Comparison of ENCODE assay signal across 13 cellular contexts in the genomic region with DNA sequence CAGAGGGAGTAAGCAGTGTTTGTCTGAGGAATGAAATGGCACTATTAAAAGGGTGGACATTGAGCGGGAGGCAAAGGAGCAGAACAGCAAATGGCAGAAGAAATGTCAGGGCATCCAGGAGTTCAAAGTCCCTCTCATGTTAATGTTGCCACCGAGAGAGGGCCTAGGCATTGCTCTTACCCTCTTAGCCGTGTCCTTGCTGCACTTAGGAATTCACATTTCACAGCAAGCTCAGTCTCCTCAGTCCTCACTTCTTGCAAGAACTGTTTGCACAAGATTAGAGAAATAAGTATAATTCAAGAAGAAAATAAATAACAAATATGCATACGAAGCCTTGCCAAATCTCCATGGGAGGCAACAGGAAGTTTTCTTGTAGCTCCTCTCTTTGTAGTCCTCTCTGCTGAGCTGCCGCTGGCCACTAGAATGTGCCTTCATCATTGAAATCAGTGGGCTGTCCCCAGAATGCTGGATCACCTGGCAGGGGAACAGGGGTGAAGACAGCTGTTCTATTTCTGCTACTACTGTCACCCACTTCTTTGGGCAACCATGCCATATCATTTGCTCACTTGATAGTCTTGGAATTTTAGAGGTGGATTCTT.
DNase-seq lines count a peak whose midpoint lies in the region; ATAC-seq and TF ChIP-seq lines count a peak whose summit lies in the region.
"Had no signal": no experiment of that assay in that cellular context is flagged by ENCODE, and none has a peak within 500 bp of the region (broad histone marks: within the 10 kb centered on the region; RNA-seq: fewer than 3 reads in every experiment).

No MANE protein-coding gene starts in this region.

- no peaks in the 10 kb centered on the region for H3K27me3 ChIP-seq in endodermal cell (ENCODE audit: control insufficient read depth, insufficient read depth, low read length, poor library complexity, severe bottlenecking)
- H3K27me3 ChIP-seq in lung (ENCODE audit: control insufficient read depth, insufficient read depth) = no peaks in the 10 kb centered on the region
- peaks cover 8% of the 10 kb centered on the region for H3K27me3 ChIP-seq in smooth muscle cell (ENCODE audit: low read depth)
- no peaks in the 10 kb centered on the region for H3K27me3 ChIP-seq in H7 (ENCODE audit: control insufficient read depth, insufficient read depth, low read length)

- H3K4me1 ChIP-seq in endodermal cell (ENCODE audit: control insufficient read depth, insufficient read depth, low read length) (peaks cover 30% of the 10 kb centered on the region), lung (ENCODE audit: control insufficient read depth in 2 of 2, insufficient read depth in 2 of 2, low read length in 2 of 2) (peaks cover 0 to 2% of the 10 kb centered on the region in 2 donors), smooth muscle cell (ENCODE audit: low read depth) (peaks cover 18% of the 10 kb centered on the region)

- H3K27me3 Mint-ChIP-seq in endodermal cell (ENCODE audit: insufficient read depth) (peaks cover 4% of the 10 kb centered on the region), chondrocyte (ENCODE audit: low read depth) (peaks cover 11% of the 10 kb centered on the region)

- H3K27ac Mint-ChIP-seq in endodermal cell (peak overlapping the region; percentile 19), chondrocyte (ENCODE audit: unreplicated experiment) (no peak overlapping the region)
- H3K27ac Mint-ChIP-seq: B cell; CD4-positive, alpha-beta T cell; H9; IgD-negative memory B cell had no signal

- H3K9ac ChIP-seq in endodermal cell (ENCODE audit: extremely low read depth, low read length, poor library complexity, severe bottlenecking) = no peak overlapping the region
- no peak overlapping the region for H3K9ac ChIP-seq in smooth muscle cell (ENCODE audit: low read depth)

- no peaks in the 10 kb centered on the region for H3K9me3 Mint-ChIP-seq in endodermal cell
- H3K9me3 Mint-ChIP-seq in chondrocyte (ENCODE audit: low read depth) = no peaks in the 10 kb centered on the region
- H3K9me3 Mint-ChIP-seq: CD4-positive, alpha-beta T cell; H9 had no signal

- H3K9me3 ChIP-seq in endodermal cell (ENCODE audit: control insufficient read depth, low read length) = no peaks in the 10 kb centered on the region
- H3K9me3 ChIP-seq in lung (ENCODE audit: control insufficient read depth in 2 of 2, insufficient read depth in 1 of 2, low read length in 1 of 2) = no peaks in the 10 kb centered on the region
- H3K9me3 ChIP-seq in smooth muscle cell (replicated peaks; ENCODE audit: low read depth) = no peaks in the 10 kb centered on the region

- no peaks in the 10 kb centered on the region for H3K36me3 Mint-ChIP-seq in endodermal cell (ENCODE audit: low read depth)
- H3K36me3 Mint-ChIP-seq in chondrocyte (ENCODE audit: low read depth) = no peaks in the 10 kb centered on the region
- H3K36me3 Mint-ChIP-seq: IgD-negative memory B cell had no signal

- TF ChIP-seq CTCF in endodermal cell (conservative IDR thresholded peaks at IDR 0.05) = no peak
- TF ChIP-seq CTCF in lung (IDR thresholded peaks at IDR 0.05; ENCODE audit: control extremely low read depth, extremely low read depth) = no peak
- TF ChIP-seq CTCF in smooth muscle cell (IDR thresholded peaks at IDR 0.05; ENCODE audit: borderline replicate concordance, insufficient read depth, poor library complexity, severe bottlenecking) = no peak
- TF ChIP-seq CTCF in chondrocyte (IDR thresholded peaks at IDR 0.05) = no peak

- H3K4me3 Mint-ChIP-seq in endodermal cell (no peak overlapping the region), chondrocyte (ENCODE audit: unreplicated experiment) (no peak overlapping the region)
- H3K4me3 Mint-ChIP-seq: B cell; CD4-positive, alpha-beta T cell; H9; IgD-negative memory B cell had no signal

- WGBS in endodermal cell (ENCODE audit: insufficient coverage in 1 of 2, insufficient read length in 1 of 2), 2 experiments = 77 to 86% methylated on average over 4 to 5 of the region's 5 CpGs
- 61 to 77% methylated on average over 5 of the region's 5 CpGs for WGBS in lung, 2 donors
- WGBS in smooth muscle cell (ENCODE audit: low lambda C conversion rate) = 73% methylated on average over 5 of the region's 5 CpGs

- H3K4me3 ChIP-seq in endodermal cell (ENCODE audit: low read length) = no peak overlapping the region
- H3K4me3 ChIP-seq in lung = no peak overlapping the region
- no peak overlapping the region for H3K4me3 ChIP-seq in smooth muscle cell
- no peak overlapping the region for H3K4me3 ChIP-seq in H7 (ENCODE audit: insufficient read depth, low read depth, low read length)

- no peaks in the 10 kb centered on the region for H4K20me1 ChIP-seq in smooth muscle cell (ENCODE audit: low read depth)

- no peaks in the 10 kb centered on the region for H3F3A ChIP-seq in smooth muscle cell (ENCODE audit: low read depth)

- H3K79me2 ChIP-seq in smooth muscle cell (ENCODE audit: low read depth) = no peaks in the 10 kb centered on the region

- no peaks in the 10 kb centered on the region for H3K36me3 ChIP-seq in endodermal cell (ENCODE audit: control insufficient read depth, insufficient read depth, low read length)
- H3K36me3 ChIP-seq in lung (ENCODE audit: control insufficient read depth in 2 of 2, insufficient read depth in 2 of 2, low read length in 2 of 2) = no peaks in the 10 kb centered on the region
- no peaks in the 10 kb centered on the region for H3K36me3 ChIP-seq in smooth muscle cell (ENCODE audit: low read depth)
- no peaks in the 10 kb centered on the region for H3K36me3 ChIP-seq in H7 (replicated peaks; ENCODE audit: control insufficient read depth, insufficient read depth, low read length)

- peaks cover 65% of the 10 kb centered on the region for H3K4me1 Mint-ChIP-seq in endodermal cell
- no peaks in the 10 kb centered on the region for H3K4me1 Mint-ChIP-seq in chondrocyte (ENCODE audit: low read depth)
- H3K4me1 Mint-ChIP-seq: B cell had no signal

- DNase-seq in NCI-H69 (lab: John Stamatoyannopoulos, UW) = peak; percentile 22
- no peak for DNase-seq in endodermal cell
- DNase-seq in lung (ENCODE audit: low spot score) = peak; percentile 29
- DNase-seq in smooth muscle cell (lab: John Stamatoyannopoulos, UW; ENCODE audit: unreplicated experiment) = no peak
- no peak for DNase-seq in chondrocyte (ENCODE audit: low spot score)
- DNase-seq in H7 = no peak
- no peak for DNase-seq in stimulated activated CD4-positive, alpha-beta T cell treated with anti-CD3 and anti-CD28 coated beads, Interleukin-4, amount 100 ng/mL, for 1 hour
- DNase-seq: C1 segment of cervical spinal cord; CD4-positive, alpha-beta T cell; GDM1; H9 had no signal

- ATAC-seq in lung (ENCODE audit: insufficient read depth, low FRiP score) = peak; percentile 41

- peak overlapping the region; percentile 30 for H3K4me2 ChIP-seq in smooth muscle cell

- no peak overlapping the region for H3K27ac ChIP-seq in endodermal cell (ENCODE audit: low read depth, low read length)
- H3K27ac ChIP-seq in lung (ENCODE audit: low read depth in 1 of 2, low read length in 1 of 2) = no peak overlapping the region
- H3K27ac ChIP-seq in smooth muscle cell (ENCODE audit: low read depth) = no peak overlapping the region

- H2AFZ ChIP-seq in smooth muscle cell (ENCODE audit: low read depth) = no peak overlapping the region

Comparison
In these comparisons a context has a peak if more than half of its experiments do, and no peak if none do; other contexts are left out.
1. DNase-seq: peak in NCI-H69 (single experiment) and lung (single experiment); none in endodermal cell (single experiment), smooth muscle cell (single experiment), chondrocyte (single experiment), H7 (single experiment) and stimulated activated CD4-positive, alpha-beta T cell treated with anti-CD3 and anti-CD28 coated beads, Interleukin-4, amount 100 ng/mL, for 1 hour (single experiment).